In genomic region chr10:91006001-91006751, GRCh38 we compare ENCODE assay signal across 8 cellular contexts.
DNase-seq lines count a peak whose midpoint lies in the region; ATAC-seq and TF ChIP-seq lines count a peak whose summit lies in the region.

No MANE protein-coding gene starts in this region.

- H3K27me3 Mint-ChIP-seq in CD14-positive monocyte (ENCODE audit: low read depth in 3 of 3) = peaks cover 0 to 4% (median 0%) of the 10 kb centered on the region in 3 donors
- H3K27me3 Mint-ChIP-seq in activated T-cell treated with anti-CD3 and anti-CD28 coated beads, Interleukin-2, amount 50 U/mL, for 4 hours (ENCODE audit: low read depth) = peaks cover 2% of the 10 kb centered on the region

- no peaks in the 10 kb centered on the region for H3K79me2 ChIP-seq in fibroblast of lung (ENCODE audit: control insufficient read depth, insufficient read depth, low read length)

- H3K9me3 ChIP-seq in fibroblast of lung (ENCODE audit: control insufficient read depth, insufficient read depth, low read depth, low read length) = no peaks in the 10 kb centered on the region
- H3K9me3 ChIP-seq in thoracic aorta = no peaks in the 10 kb centered on the region

- no peaks in the 10 kb centered on the region for H4K20me1 ChIP-seq in fibroblast of lung (ENCODE audit: control insufficient read depth, extremely low read depth, insufficient read depth, low read length)

- H3K9ac ChIP-seq in fibroblast of lung (ENCODE audit: insufficient read depth, low read length) = no peak overlapping the region

- H3K27ac Mint-ChIP-seq in CD14-positive monocyte = peak overlapping the region in 1 of 7 donors; percentile 15

- H3K27ac ChIP-seq in fibroblast of lung (ENCODE audit: insufficient read depth, low read length) (no peak overlapping the region), thoracic aorta (peak overlapping the region; percentile 65 to 71)

- H3K36me3 ChIP-seq in fibroblast of lung (ENCODE audit: control insufficient read depth, insufficient read depth, low read length) (no peaks in the 10 kb centered on the region), thoracic aorta (no peaks in the 10 kb centered on the region)

- no peaks in the 10 kb centered on the region for H3K36me3 Mint-ChIP-seq in CD14-positive monocyte
- H3K36me3 Mint-ChIP-seq in activated T-cell treated with anti-CD3 and anti-CD28 coated beads, Interleukin-2, amount 50 U/mL, for 4 hours (ENCODE audit: insufficient read depth) = no peaks in the 10 kb centered on the region

- H2AFZ ChIP-seq in fibroblast of lung (ENCODE audit: low read length) = peak overlapping the region; percentile 8

- H3K4me3 ChIP-seq in fibroblast of lung (replicated peaks in 1 of 4; ENCODE audit: control extremely low read depth in 1 of 4, insufficient read depth in 1 of 4, low read depth in 3 of 4, low read length in 4 of 4) (no peak overlapping the region), thoracic aorta (no peak overlapping the region)

- no peaks in the 10 kb centered on the region for H3K4me1 Mint-ChIP-seq in CD14-positive monocyte
- H3K4me1 Mint-ChIP-seq in activated T-cell treated with anti-CD3 and anti-CD28 coated beads, Interleukin-2, amount 50 U/mL, for 4 hours (ENCODE audit: low read depth) = peaks cover 25% of the 10 kb centered on the region

- H3K27me3 ChIP-seq in fibroblast of lung (ENCODE audit: control insufficient read depth, insufficient read depth, low read length) (no peaks in the 10 kb centered on the region), thoracic aorta (replicated peaks; ENCODE audit: insufficient read depth) (no peaks in the 10 kb centered on the region)

- no peak overlapping the region for H3K4me3 Mint-ChIP-seq in CD14-positive monocyte
- H3K4me3 Mint-ChIP-seq in activated T-cell treated with anti-CD3 and anti-CD28 coated beads, Interleukin-2, amount 50 U/mL, for 4 hours = no peak overlapping the region

- peak; percentile 52 for DNase-seq in CD14-positive monocyte (ENCODE audit: low spot score)
- DNase-seq in OCI-M1 (lab: John Stamatoyannopoulos, UW) = peak; percentile 94
- DNase-seq in activated T-cell treated with anti-CD3 and anti-CD28 coated beads, Interleukin-2, amount 50 U/mL, for 4 hours = peak; percentile 64
- peak; percentile 73 to 87 for DNase-seq in fibroblast of lung (ENCODE audit: low read depth in 2 of 2)
- DNase-seq in non-pigmented ciliary epithelial cell (ENCODE audit: low read depth) = peak; percentile 47
- peak; percentile 18 for DNase-seq in thoracic aorta (ENCODE audit: low spot score)

- ATAC-seq in GM19043 (IDR thresholded peaks at IDR 0.05; ENCODE audit: low read depth, unreplicated experiment) = peak; percentile 30
- peak; percentile 47 for ATAC-seq in HG03571 (IDR thresholded peaks at IDR 0.05; ENCODE audit: unreplicated experiment)
- ATAC-seq in activated T-cell treated with anti-CD3 and anti-CD28 coated beads, Interleukin-2, amount 50 U/mL, for 4 hours = peak; percentile 59 to 76
- ATAC-seq in thoracic aorta (ENCODE audit: insufficient number of reproducible peaks, low FRiP score, low read depth) = no peak

- H3K9me3 Mint-ChIP-seq in CD14-positive monocyte = no peaks in the 10 kb centered on the region
- H3K9me3 Mint-ChIP-seq in activated T-cell treated with anti-CD3 and anti-CD28 coated beads, Interleukin-2, amount 50 U/mL, for 4 hours = no peaks in the 10 kb centered on the region

- TF ChIP-seq CTCF in CD14-positive monocyte (IDR thresholded peaks at IDR 0.05) = peak; percentile 96
- peak; percentile 94 to 98 for TF ChIP-seq CTCF in fibroblast of lung (conservative IDR thresholded peaks at IDR 0.05 in 1 of 2, IDR thresholded peaks at IDR 0.05 in 1 of 2; ENCODE audit: low read depth in 1 of 2, low read length in 2 of 2)
- TF ChIP-seq CTCF in thoracic aorta (IDR thresholded peaks at IDR 0.05) = peak; percentile 90

- no peaks in the 10 kb centered on the region for H3K4me1 ChIP-seq in fibroblast of lung (ENCODE audit: control insufficient read depth, extremely low read depth, insufficient read depth, low read length)
- peaks cover 8 to 32% of the 10 kb centered on the region in 2 donors for H3K4me1 ChIP-seq in thoracic aorta (ENCODE audit: control insufficient read depth in 1 of 2, low read depth in 2 of 2)

- intact Hi-C loops in CD14-positive monocyte (cut with micrococcal nuclease) = loop anchor here in 1 of 2 donors (2.0 kb wide), 1 partner anchor 245 kb away; no protein-coding TSS in a partner anchor

- no peak overlapping the region for H3K4me2 ChIP-seq in fibroblast of lung (ENCODE audit: extremely low read depth, insufficient read depth, low read length)

Comparison
In these comparisons a context has a peak if more than half of its experiments do, and no peak if none do; other contexts are left out.
1. DNase-seq: peak in every context shown above with its lines; median percentile 94 in OCI-M1; 80 in fibroblast of lung; 64 in activated T-cell treated with anti-CD3 and anti-CD28 coated beads, Interleukin-2, amount 50 U/mL, for 4 hours; 52 in CD14-positive monocyte; 47 in non-pigmented ciliary epithelial cell; 18 in thoracic aorta.